In genomic region chr11:29328961-29329441, GRCh38 we compare ENCODE assay signal across 8 cellular contexts.
DNase-seq lines count a peak whose midpoint lies in the region; ATAC-seq and TF ChIP-seq lines count a peak whose summit lies in the region.

No MANE protein-coding gene starts in this region.

- H3K9me3 Mint-ChIP-seq in Caco-2 (ENCODE audit: unreplicated experiment), result no peaks in the 10 kb centered on the region

- peaks cover 14% of the 10 kb centered on the region for H3K4me1 Mint-ChIP-seq in Caco-2 (ENCODE audit: low read depth, unreplicated experiment)

- peak; percentile 70 to 78 for TF ChIP-seq CTCF in Caco-2 (IDR thresholded peaks at IDR 0.05; ENCODE audit: insufficient read depth in 1 of 2, low read depth in 1 of 2, low read length in 1 of 2, severe bottlenecking in 1 of 2, unreplicated experiment in 1 of 2)
- TF ChIP-seq CTCF in thoracic aorta (IDR thresholded peaks at IDR 0.05), result peak; percentile 54

- no peak overlapping the region for H3K4me3 Mint-ChIP-seq in Caco-2 (ENCODE audit: unreplicated experiment)

- intact Hi-C loops in Caco-2 (cut with micrococcal nuclease; ENCODE audit: unreplicated experiment), result loop anchor here (1.0 kb wide), 4 partner anchors 68 to 1630 kb away; no protein-coding TSS in a partner anchor

- POLR2A ChIA-PET in Caco-2 (lab: Charles Lee), result no interaction called here

- CTCF ChIA-PET in Caco-2 (lab: Charles Lee), result interaction anchor here (1.0 to 1.9 kb wide), 5 partner anchors 68 to 1686 kb away, joined by 3 to 17 read pairs (median 6); partner anchors contain the start of gene BDNF

- no peaks in the 10 kb centered on the region for H3K27me3 Mint-ChIP-seq in Caco-2 (ENCODE audit: insufficient read depth, unreplicated experiment)

- H3K27ac ChIP-seq in thoracic aorta, result no peak overlapping the region
- no peak overlapping the region for H3K27ac ChIP-seq in effector memory CD4-positive, alpha-beta T cell (ENCODE audit: insufficient read depth, low read length, poor library complexity, severe bottlenecking)

- no peak overlapping the region for H3K4me3 ChIP-seq in Caco-2 (ENCODE audit: low read depth, low read length)
- no peak overlapping the region for H3K4me3 ChIP-seq in HAP-1
- no peak overlapping the region for H3K4me3 ChIP-seq in thoracic aorta
- H3K4me3 ChIP-seq in effector memory CD4-positive, alpha-beta T cell (ENCODE audit: insufficient read depth, low read depth, low read length, poor library complexity, severe bottlenecking), result no peak overlapping the region

- H3K27me3 ChIP-seq in Caco-2 (replicated peaks; ENCODE audit: control insufficient read depth, insufficient read depth, low read length) (no peaks in the 10 kb centered on the region), HAP-1 (ENCODE audit: low read depth) (no peaks in the 10 kb centered on the region), thoracic aorta (replicated peaks; ENCODE audit: insufficient read depth) (no peaks in the 10 kb centered on the region)
- no peaks in the 10 kb centered on the region for H3K27me3 ChIP-seq in effector memory CD4-positive, alpha-beta T cell (replicated peaks; ENCODE audit: control insufficient read depth, insufficient read depth, low read length, poor library complexity, severe bottlenecking)

- no peak overlapping the region for H3K27ac Mint-ChIP-seq in Caco-2 (ENCODE audit: unreplicated experiment)

- no peaks in the 10 kb centered on the region for H3K36me3 ChIP-seq in Caco-2 (ENCODE audit: control insufficient read depth, insufficient read depth, low read length)
- H3K36me3 ChIP-seq in HAP-1 (replicated peaks), result no peaks in the 10 kb centered on the region
- H3K36me3 ChIP-seq in thoracic aorta, result no peaks in the 10 kb centered on the region
- no peaks in the 10 kb centered on the region for H3K36me3 ChIP-seq in effector memory CD4-positive, alpha-beta T cell (ENCODE audit: control insufficient read depth, insufficient read depth, low read length)

- no TSS peak for BruUV-seq in Caco-2 (replicated peaks; lab: Mats Ljungman, UMichigan)

- peak in 1 of 2 experiments; percentile 54 for DNase-seq in Caco-2
- DNase-seq in HAP-1 (ENCODE audit: low spot score in 2 of 2), result peak; percentile 3 to 7
- DNase-seq in OCI-M1 (lab: John Stamatoyannopoulos, UW), result peak; percentile 60
- DNase-seq in fibroblast of peridontal ligament (ENCODE audit: extremely low read depth), result peak; percentile 94
- DNase-seq in thoracic aorta (ENCODE audit: low spot score), result no peak
- DNase-seq in GOT3 (lab: John Stamatoyannopoulos, UW), result no peak
- DNase-seq in effector memory CD4-positive, alpha-beta T cell, result no peak

- ATAC-seq in thoracic aorta (ENCODE audit: insufficient number of reproducible peaks, low FRiP score, low read depth), result peak; percentile 45
- ATAC-seq in activated CD4-positive, CD25-positive, alpha-beta regulatory T cell treated with anti-CD3 and anti-CD28 coated beads, Interleukin-2, amount 50 U/mL, for 24 hours, result no peak

- H3K9me3 ChIP-seq in Caco-2 (no peaks in the 10 kb centered on the region), HAP-1 (no peaks in the 10 kb centered on the region), thoracic aorta (no peaks in the 10 kb centered on the region)
- no peaks in the 10 kb centered on the region for H3K9me3 ChIP-seq in effector memory CD4-positive, alpha-beta T cell (ENCODE audit: control insufficient read depth, low read length)

- in situ Hi-C loops in HAP-1 (cut with MboI; ENCODE audit: low sequenced_read_pairs), result loop anchor here (25.0 kb wide), 1 partner anchor 1642 kb away; no protein-coding TSS in a partner anchor

- H3K36me3 Mint-ChIP-seq in Caco-2 (ENCODE audit: insufficient read depth, unreplicated experiment), result no peaks in the 10 kb centered on the region

- H3K4me1 ChIP-seq in Caco-2, result peaks cover 13% of the 10 kb centered on the region
- H3K4me1 ChIP-seq in HAP-1, result no peaks in the 10 kb centered on the region
- peaks cover 5 to 6% of the 10 kb centered on the region in 2 donors for H3K4me1 ChIP-seq in thoracic aorta (ENCODE audit: control insufficient read depth in 1 of 2, low read depth in 2 of 2)
- no peaks in the 10 kb centered on the region for H3K4me1 ChIP-seq in effector memory CD4-positive, alpha-beta T cell (ENCODE audit: control insufficient read depth, insufficient read depth, low read length, poor library complexity, severe bottlenecking)

Comparison
In these comparisons a context has a peak if more than half of its experiments do, and no peak if none do; other contexts are left out.
1. DNase-seq: peak in HAP-1 (2 of 2), OCI-M1 (single experiment) and fibroblast of peridontal ligament (single experiment); none in thoracic aorta (single experiment), GOT3 (single experiment) and effector memory CD4-positive, alpha-beta T cell (0 of 3).